In the genomic region with DNA sequence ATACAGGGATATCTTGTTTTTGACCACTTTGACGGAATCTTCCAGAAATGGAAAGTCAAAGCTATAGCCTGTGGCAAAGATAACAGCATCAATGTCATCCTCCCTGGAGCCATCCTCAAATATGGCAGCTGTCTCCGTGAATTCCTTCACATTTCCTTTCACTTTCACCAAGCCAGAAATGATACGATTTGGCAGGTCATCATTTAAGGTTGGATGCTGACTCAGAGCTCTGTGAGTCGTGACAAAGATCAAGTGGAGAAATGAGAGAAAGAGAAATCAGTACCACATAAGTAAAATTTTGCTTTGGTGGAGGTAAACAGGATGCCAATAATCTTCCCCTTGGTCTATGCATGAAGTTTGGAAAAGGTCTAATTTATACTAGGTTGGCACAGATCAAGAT, we compare ENCODE assay signal across 1 cellular context.
A peak's percentile ranks its signal among the peaks of the same experiment; 100 is the strongest.
TF ChIP-seq lines count a peak whose summit lies in the region.

No MANE protein-coding gene starts in this region.

TF ChIP-seq in IMR-90, 13 proteins besides CTCF, POLR2A, EP300 and RAD21:
- TF ChIP-seq SMC3 (IDR thresholded peaks at IDR 0.05; ENCODE audit: low read depth, low read length), result no peak
- no peak for TF ChIP-seq MXI1 (IDR thresholded peaks at IDR 0.05; ENCODE audit: borderline replicate concordance, low read depth, low read length)
- no peak for TF ChIP-seq ELK1 (IDR thresholded peaks at IDR 0.05; ENCODE audit: borderline replicate concordance, low read depth, low read length)
- no peak for TF ChIP-seq FOS (IDR thresholded peaks at IDR 0.05; ENCODE audit: low read depth, low read length)
- peak; percentile 13; the same call in 1 of the 2 replicates for TF ChIP-seq MAFK (IDR thresholded peaks at IDR 0.05; ENCODE audit: low read depth, low read length)
TF ChIP-seq in IMR-90: peak in this region for 1.
